In the genomic region with DNA sequence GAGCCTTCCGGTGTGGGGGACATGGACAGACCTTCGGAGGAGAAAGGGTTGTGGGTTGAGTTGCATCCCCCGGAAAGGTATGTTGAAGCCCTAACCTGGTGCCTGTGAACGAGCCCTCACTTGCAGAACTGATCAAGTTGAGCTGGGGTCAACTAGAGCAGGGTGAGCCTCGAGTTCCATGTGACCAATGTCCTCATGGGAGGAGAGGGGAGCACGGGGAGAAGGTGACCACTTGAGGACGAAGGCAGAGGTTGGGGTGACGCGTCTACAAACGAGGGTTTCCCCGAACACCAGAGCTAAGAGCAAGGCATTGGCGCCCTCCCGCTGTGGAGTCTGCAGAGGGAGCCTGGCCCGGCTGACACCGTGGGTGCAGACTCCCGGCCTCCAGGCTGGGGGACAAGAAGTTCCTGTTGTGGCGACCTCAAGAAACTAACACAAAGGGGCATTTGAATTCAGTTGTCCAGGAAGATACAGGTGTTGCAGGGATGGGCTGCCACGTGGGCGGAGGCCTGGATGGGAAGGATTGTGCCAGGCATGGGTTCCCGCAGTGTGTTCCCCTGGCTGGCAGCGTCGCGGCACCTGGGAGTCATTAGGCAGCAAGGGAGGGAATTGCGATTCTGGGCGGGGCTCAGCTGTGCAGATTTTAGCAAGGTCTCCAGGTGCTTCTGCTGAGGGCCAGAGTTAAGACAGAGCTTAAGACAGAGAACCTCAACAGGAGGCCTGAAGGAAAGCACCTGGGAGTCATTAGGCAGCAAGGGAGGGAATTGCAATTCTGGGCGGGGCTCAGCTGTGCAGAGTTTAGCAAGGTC, we compare ENCODE assay signal across 22 cellular contexts. TPM values are rescaled to one million over a fixed set of nuclear protein-coding genes. Genes with fewer than 3 reads are reported as not detected.
DNase-seq lines count a peak whose midpoint lies in the region; ATAC-seq and TF ChIP-seq lines count a peak whose summit lies in the region.
"Had no signal": no experiment of that assay in that cellular context is flagged by ENCODE, and none has a peak within 500 bp of the region (broad histone marks: within the 10 kb centered on the region; RNA-seq: fewer than 3 reads in every experiment).

No MANE protein-coding gene starts in this region.

- no peak overlapping the region for H3K9ac ChIP-seq in HUES48 (ENCODE audit: low read depth, low read length)

- H3K9me3 Mint-ChIP-seq in progenitor cell of endocrine pancreas (ENCODE audit: low read depth): no peaks in the 10 kb centered on the region
- H3K9me3 Mint-ChIP-seq: CD4-positive, alpha-beta memory T cell had no signal

- ATAC-seq in HG03354 (IDR thresholded peaks at IDR 0.05; ENCODE audit: poor library complexity, severe bottlenecking, unreplicated experiment): no peak

- H3K27me3 Mint-ChIP-seq in progenitor cell of endocrine pancreas: no peaks in the 10 kb centered on the region

- 83 to 84% methylated on average over 26 of the region's 26 CpGs for WGBS in esophagus, 2 donors

- no peak overlapping the region for H3K4me3 ChIP-seq in HUES48 (ENCODE audit: low read depth, low read length)
- H3K4me3 ChIP-seq in esophagus (ENCODE audit: low read depth in 1 of 2, low read length in 2 of 2): no peak overlapping the region
- H3K4me3 ChIP-seq: MG63, SJSA1 had no signal

- peak in 2 of 3 experiments; percentile 24 to 26 for DNase-seq in NCI-H1417 (lab: John Stamatoyannopoulos, UW)
- no peak for DNase-seq in NCI-H1417 treated with DMSO at 0.1 percent for 48 hours (lab: John Stamatoyannopoulos, UW)
- no peak for DNase-seq in progenitor cell of endocrine pancreas (ENCODE audit: low spot score, unreplicated experiment)
- DNase-seq in activated CD4-positive, CD25-positive, alpha-beta regulatory T cell treated with anti-CD3 and anti-CD28 coated beads, Interleukin-2, amount 50 U/mL, for 72 hours: no peak
- DNase-seq in GF-D8 (lab: John Stamatoyannopoulos, UW): no peak
- DNase-seq: 8988T; BE2C; CD4-positive, alpha-beta memory T cell; DND-41; GDM1; Karpas-422; MG63; NCI-H1092 treated with DMSO at 0.1 percent for 48 hours; NCI-H1930; NCI-H2227 treated with DMSO at 0.1 percent for 48 hours; NCI-H524; SW 1271 had no signal

- H3K4me3 Mint-ChIP-seq in progenitor cell of endocrine pancreas (ENCODE audit: low read depth): peak overlapping the region; percentile 21
- H3K4me3 Mint-ChIP-seq: CD4-positive, alpha-beta memory T cell had no signal

- no peak for TF ChIP-seq CTCF in progenitor cell of endocrine pancreas (IDR thresholded peaks at IDR 0.05; ENCODE audit: unreplicated experiment)

- H3K36me3 Mint-ChIP-seq in progenitor cell of endocrine pancreas (ENCODE audit: insufficient read depth): no peaks in the 10 kb centered on the region
- H3K36me3 Mint-ChIP-seq: CD4-positive, alpha-beta memory T cell had no signal

- H3K27me3 ChIP-seq in HUES48 (ENCODE audit: control insufficient read depth, insufficient read depth, low read length): no peaks in the 10 kb centered on the region
- H3K27me3 ChIP-seq in esophagus (ENCODE audit: control insufficient read depth in 1 of 2, insufficient read depth in 2 of 2, low read length in 2 of 2): no peaks in the 10 kb centered on the region
- H3K27me3 ChIP-seq: BE2C, MG63, SJSA1 had no signal

- H3K4me1 ChIP-seq in HUES48 (ENCODE audit: control insufficient read depth, insufficient read depth, low read length) (no peaks in the 10 kb centered on the region), esophagus (ENCODE audit: control insufficient read depth in 2 of 2, insufficient read depth in 2 of 2, low read length in 1 of 2) (peaks cover 0 to 31% of the 10 kb centered on the region in 2 donors)
- H3K4me1 ChIP-seq: SJSA1 had no signal

- no peaks in the 10 kb centered on the region for H3K36me3 ChIP-seq in HUES48 (ENCODE audit: control insufficient read depth, insufficient read depth, low read length)
- peaks cover 0 to 2% of the 10 kb centered on the region in 2 donors for H3K36me3 ChIP-seq in esophagus (ENCODE audit: control insufficient read depth in 2 of 2, insufficient read depth in 2 of 2, low read length in 1 of 2)
- H3K36me3 ChIP-seq: BE2C, MG63, SJSA1 had no signal

- H3K9me3 ChIP-seq in HUES48 (ENCODE audit: control insufficient read depth, insufficient read depth, low read length): no peaks in the 10 kb centered on the region
- no peaks in the 10 kb centered on the region for H3K9me3 ChIP-seq in esophagus (ENCODE audit: control insufficient read depth in 2 of 2, insufficient read depth in 1 of 2, low read depth in 1 of 2, low read length in 1 of 2)
- H3K9me3 ChIP-seq: BE2C, MG63, SJSA1 had no signal

- H3K4me1 Mint-ChIP-seq in progenitor cell of endocrine pancreas (ENCODE audit: low read depth): peaks cover 57% of the 10 kb centered on the region

- peak overlapping the region; percentile 33 for H3K27ac Mint-ChIP-seq in progenitor cell of endocrine pancreas

- H3K27ac ChIP-seq in HUES48 (ENCODE audit: low read depth, low read length) (peak overlapping the region; percentile 2), esophagus (ENCODE audit: low read depth in 2 of 2, low read length in 1 of 2) (peak overlapping the region; percentile 65 to 80)
- H3K27ac ChIP-seq: SJSA1 had no signal

RNA-seq across cellular contexts. Expression of gene UNC93A, which starts 20.4 kb away (rescaled TPM):
- 1 to 10 TPM; 3.6 to 4.7 TPM for polyA plus RNA-seq in esophagus
- total RNA-seq in progenitor cell of endocrine pancreas: 8.1 and 12.8 TPM in 2 replicates
- total RNA-seq: CD4-positive, alpha-beta memory T cell; OCI-LY7; SJSA1 had no signal
- polyA plus RNA-seq: CD4-positive, alpha-beta memory T cell had no signal

RNA-seq across cellular contexts. Expression of gene TTLL2, which starts 54.2 kb away (rescaled TPM):
- not detected for polyA plus RNA-seq in esophagus
- total RNA-seq in progenitor cell of endocrine pancreas: not detected in 2 replicates
- total RNA-seq: CD4-positive, alpha-beta memory T cell; OCI-LY7; SJSA1 had no signal

Comparison
In these comparisons a context has a peak if more than half of its experiments do, and no peak if none do; other contexts are left out.
1. DNase-seq: peak in NCI-H1417 (2 of 3); none in NCI-H1417 treated with DMSO at 0.1 percent for 48 hours (single experiment), progenitor cell of endocrine pancreas (single experiment), activated CD4-positive, CD25-positive, alpha-beta regulatory T cell treated with anti-CD3 and anti-CD28 coated beads, Interleukin-2, amount 50 U/mL, for 72 hours (single experiment) and GF-D8 (single experiment).